25 cellular contexts compared by ENCODE assay signal in genomic region chr19:4507804-4508203, GRCh38. TPM values are rescaled to one million over a fixed set of nuclear protein-coding genes. Genes with fewer than 3 reads are reported as not detected.
DNase-seq lines count a peak whose midpoint lies in the region; ATAC-seq, FAIRE-seq and TF ChIP-seq lines count a peak whose summit lies in the region.
"Had no signal": no experiment of that assay in that cellular context is flagged by ENCODE, and none has a peak within 500 bp of the region (broad histone marks: within the 10 kb centered on the region; RNA-seq: fewer than 3 reads in every experiment).

No MANE protein-coding gene starts in this region.

- no peak overlapping the region for H2AFZ ChIP-seq in astrocyte (ENCODE audit: low read depth, low read length)
- H2AFZ ChIP-seq: GM23248 had no signal

- no peak for ATAC-seq in stimulated activated effector memory CD8-positive, alpha-beta T cell treated with anti-CD3 and anti-CD28 coated beads, Interleukin-12 subunit alpha, Interleukin-12 subunit beta, amount 100 ng/mL, for 72 hours
- no peak for ATAC-seq in HG03457 (IDR thresholded peaks at IDR 0.05; ENCODE audit: unreplicated experiment)
- ATAC-seq: A549 had no signal

- TF ChIP-seq EP300 in tibial nerve (IDR thresholded peaks at IDR 0.05) = no peak

- WGBS in tibial nerve, 2 donors = 74 to 77% methylated on average over 15 to 17 of the region's 17 CpGs

- no peaks in the 10 kb centered on the region for H3K79me2 ChIP-seq in astrocyte (ENCODE audit: insufficient read depth, low read length)

- no peak overlapping the region for H3K9ac ChIP-seq in astrocyte (ENCODE audit: low read length)
- H3K9ac ChIP-seq: GM23248 had no signal

- no peak overlapping the region for H3K27ac ChIP-seq in astrocyte (ENCODE audit: low read depth, low read length)
- no peak overlapping the region for H3K27ac ChIP-seq in tibial nerve
- H3K27ac ChIP-seq: A549, GM23248 had no signal

- TF ChIP-seq CTCF in astrocyte (IDR thresholded peaks at IDR 0.05; ENCODE audit: insufficient read depth, low read depth, low read length) (no peak), nephron progenitor cell (IDR thresholded peaks at IDR 0.05) (no peak), GM20000 (IDR thresholded peaks at IDR 0.05; ENCODE audit: extremely low read depth, missing control alignments) (no peak), tibial nerve (IDR thresholded peaks at IDR 0.05) (no peak)

- no peak for TF ChIP-seq POLR2A in tibial nerve (IDR thresholded peaks at IDR 0.05)

- peaks cover 3% of the 10 kb centered on the region for H3K36me3 ChIP-seq in H7 (replicated peaks; ENCODE audit: control insufficient read depth, insufficient read depth, low read length)
- no peaks in the 10 kb centered on the region for H3K36me3 ChIP-seq in astrocyte (ENCODE audit: insufficient read depth, low read length)
- peaks cover 0 to 40% (median 0%) of the 10 kb centered on the region in 3 donors for H3K36me3 ChIP-seq in tibial nerve

- peaks cover 6% of the 10 kb centered on the region for H3K4me1 Mint-ChIP-seq in astrocyte (ENCODE audit: low read depth, unreplicated experiment)
- no peaks in the 10 kb centered on the region for H3K4me1 Mint-ChIP-seq in nephron progenitor cell
- H3K4me1 Mint-ChIP-seq in stimulated activated effector memory CD8-positive, alpha-beta T cell treated with anti-CD3 and anti-CD28 coated beads, Interleukin-12 subunit alpha, Interleukin-12 subunit beta, amount 100 ng/mL, for 72 hours = peaks cover 14% of the 10 kb centered on the region
- H3K4me1 Mint-ChIP-seq: IgD-negative memory B cell had no signal

- H3K9me3 Mint-ChIP-seq in astrocyte (ENCODE audit: unreplicated experiment) = no peaks in the 10 kb centered on the region
- H3K9me3 Mint-ChIP-seq in nephron progenitor cell = no peaks in the 10 kb centered on the region
- no peaks in the 10 kb centered on the region for H3K9me3 Mint-ChIP-seq in stimulated activated effector memory CD8-positive, alpha-beta T cell treated with anti-CD3 and anti-CD28 coated beads, Interleukin-12 subunit alpha, Interleukin-12 subunit beta, amount 100 ng/mL, for 72 hours
- H3K9me3 Mint-ChIP-seq: CD4-positive, alpha-beta T cell; HFFc6 had no signal

- peaks cover 5% of the 10 kb centered on the region for H3K27me3 ChIP-seq in H7 (ENCODE audit: control insufficient read depth, insufficient read depth, low read length)
- no peaks in the 10 kb centered on the region for H3K27me3 ChIP-seq in astrocyte (ENCODE audit: insufficient read depth, low read length)
- H3K27me3 ChIP-seq in tibial nerve = no peaks in the 10 kb centered on the region
- H3K27me3 ChIP-seq: BLaER1 treated with 17β-estradiol and CSF1 and Interleukin-3, amounts not matched to agents 10 nM and 100 nM had no signal

- no peak overlapping the region for H3K4me2 ChIP-seq in astrocyte (ENCODE audit: low read length)
- H3K4me2 ChIP-seq: A549 had no signal

- DNase-seq in H7 (peak; percentile 68), astrocyte (ENCODE audit: low read depth) (no peak), nephron progenitor cell (no peak), GM20000 (ENCODE audit: low spot score) (no peak), tibial nerve (ENCODE audit: low spot score in 2 of 2) (no peak)
- DNase-seq in stimulated activated effector memory CD8-positive, alpha-beta T cell treated with anti-CD3 and anti-CD28 coated beads, Interleukin-12 subunit alpha, Interleukin-12 subunit beta, amount 100 ng/mL, for 72 hours (ENCODE audit: low spot score in 2 of 2) = no peak
- DNase-seq: AML-193; CD4-positive, alpha-beta T cell; DMS53; GM23248; HFFc6; NCI-H1417 treated with DMSO at 0.1 percent for 48 hours; NCI-H1694 treated with DMSO at 0.1 percent for 48 hours; NCI-H2081; NCI-H226; NCI-H510A; NCI-H69; RPMI8226; SHP77 treated with DMSO at 0.1 percent for 48 hours had no signal

- H3K4me3 ChIP-seq in H7 (ENCODE audit: insufficient read depth, low read depth, low read length) (no peak overlapping the region), astrocyte (ENCODE audit: insufficient read depth, low read depth, low read length) (no peak overlapping the region), tibial nerve (no peak overlapping the region)
- H3K4me3 ChIP-seq: A549; BLaER1 treated with 17β-estradiol and CSF1 and Interleukin-3, amounts not matched to agents 10 nM and 100 nM; GM23248; HAP-1 had no signal

- peak overlapping the region; percentile 7 for H3K27ac Mint-ChIP-seq in astrocyte (ENCODE audit: unreplicated experiment)
- peak overlapping the region; percentile 32 for H3K27ac Mint-ChIP-seq in nephron progenitor cell
- H3K27ac Mint-ChIP-seq in stimulated activated effector memory CD8-positive, alpha-beta T cell treated with anti-CD3 and anti-CD28 coated beads, Interleukin-12 subunit alpha, Interleukin-12 subunit beta, amount 100 ng/mL, for 72 hours = peak overlapping the region; percentile 67
- H3K27ac Mint-ChIP-seq: CD4-positive, alpha-beta T cell; HFFc6; IgD-negative memory B cell had no signal

- peaks cover 8% of the 10 kb centered on the region for H3K36me3 Mint-ChIP-seq in astrocyte (ENCODE audit: low read depth, unreplicated experiment)
- peaks cover 26% of the 10 kb centered on the region for H3K36me3 Mint-ChIP-seq in nephron progenitor cell (ENCODE audit: low read depth)
- peaks cover 13% of the 10 kb centered on the region for H3K36me3 Mint-ChIP-seq in stimulated activated effector memory CD8-positive, alpha-beta T cell treated with anti-CD3 and anti-CD28 coated beads, Interleukin-12 subunit alpha, Interleukin-12 subunit beta, amount 100 ng/mL, for 72 hours

- H3K27me3 Mint-ChIP-seq in astrocyte (ENCODE audit: low read depth, unreplicated experiment) (peaks cover 8% of the 10 kb centered on the region), nephron progenitor cell (ENCODE audit: low read depth, poor library complexity) (peaks cover 6% of the 10 kb centered on the region)
- H3K27me3 Mint-ChIP-seq: CD4-positive, alpha-beta T cell; IgD-negative memory B cell had no signal

- no peak for FAIRE-seq in astrocyte (lab: Jason Lieb, UNC)
- FAIRE-seq: A549, D721Med had no signal

- H3K4me1 ChIP-seq in astrocyte (ENCODE audit: insufficient read depth, low read length) = peaks cover 15% of the 10 kb centered on the region
- H3K4me1 ChIP-seq in tibial nerve = peaks cover 0 to 14% (median 0%) of the 10 kb centered on the region in 4 donors
- H3K4me1 ChIP-seq: A549, HAP-1 had no signal

- H3K9me3 ChIP-seq in astrocyte (ENCODE audit: insufficient read depth, low read depth, low read length) = no peaks in the 10 kb centered on the region
- H3K9me3 ChIP-seq in tibial nerve = no peaks in the 10 kb centered on the region
- H3K9me3 ChIP-seq: A549; BLaER1 treated with 17β-estradiol and CSF1 and Interleukin-3, amounts not matched to agents 10 nM and 100 nM; HAP-1 had no signal

- H3K4me3 Mint-ChIP-seq in astrocyte (ENCODE audit: unreplicated experiment) = no peak overlapping the region
- H3K4me3 Mint-ChIP-seq in nephron progenitor cell = no peak overlapping the region
- H3K4me3 Mint-ChIP-seq in stimulated activated effector memory CD8-positive, alpha-beta T cell treated with anti-CD3 and anti-CD28 coated beads, Interleukin-12 subunit alpha, Interleukin-12 subunit beta, amount 100 ng/mL, for 72 hours = no peak overlapping the region
- H3K4me3 Mint-ChIP-seq: CD4-positive, alpha-beta T cell; HFFc6; IgD-negative memory B cell had no signal

- H4K20me1 ChIP-seq in astrocyte (ENCODE audit: insufficient read depth, low read length) = no peaks in the 10 kb centered on the region

RNA-seq across cellular contexts. Expression of gene PLIN4, which starts 10.5 kb away (rescaled TPM):
- total RNA-seq in H7 (2014; rRNA removed; shearing (Covaris generic)) = 0.07 and 0.10 TPM in 2 replicates
- 0.05 TPM in 1 of 2 replicates, not detected in the other for total RNA-seq in astrocyte
- 100 to 1,000 TPM in 3 of 4 donors, 10 to 100 TPM in 1; 65.1 to 689 (median 138) TPM for total RNA-seq in tibial nerve
- total RNA-seq: CD4-positive, alpha-beta T cell; GM23248; HFFc6 had no signal

RNA-seq across cellular contexts. Expression of gene PLIN5, which starts 27.2 kb away (rescaled TPM):
- total RNA-seq in H7 (2014; rRNA removed; shearing (Covaris generic)) = 1.3 and 2.5 TPM in 2 replicates
- total RNA-seq in astrocyte = not detected in 2 replicates
- 10 to 100 TPM; 12.0 to 26.7 (median 19.1) TPM for total RNA-seq in tibial nerve
- total RNA-seq: GM23248, HFFc6 had no signal

RNA-seq across cellular contexts. Expression of gene LRG1, which starts 32.0 kb away (rescaled TPM):
- total RNA-seq in H7 (2014; rRNA removed; shearing (Covaris generic)) = 0.10 and 0.30 TPM in 2 replicates
- 0.14 and 0.19 TPM in 2 replicates for total RNA-seq in astrocyte
- 1 to 10 TPM in 3 of 4 donors, under 1 TPM in 1; 0.66 to 2.5 (median 1.4) TPM for total RNA-seq in tibial nerve
- total RNA-seq: CD4-positive, alpha-beta T cell; GM23248; HFFc6 had no signal

RNA-seq across cellular contexts. Expression of gene HDGFL2, which starts 35.7 kb away (rescaled TPM):
- total RNA-seq in H7 (2014; rRNA removed; shearing (Covaris generic)) = 111 and 116 TPM in 2 replicates
- total RNA-seq in astrocyte = 78.9 and 79.8 TPM in 2 replicates
- 10 to 100 TPM; 30.2 to 54.0 (median 48.7) TPM for total RNA-seq in tibial nerve

RNA-seq across cellular contexts. Expression of gene UBXN6, which starts 50.2 kb away (rescaled TPM):
- total RNA-seq in H7 (2014; rRNA removed; shearing (Covaris generic)) = 36.0 and 41.8 TPM in 2 replicates
- total RNA-seq in astrocyte = 61.0 and 63.6 TPM in 2 replicates
- total RNA-seq in tibial nerve = 100 to 1,000 TPM in 1 of 4 donors, 10 to 100 TPM in 3; 84.3 to 101 (median 92.2) TPM

Comparison
In these comparisons a context has a peak if more than half of its experiments do, and no peak if none do; other contexts are left out.
1. H3K27ac Mint-ChIP-seq: peak in every context shown above with its lines; median percentile 67 in stimulated activated effector memory CD8-positive, alpha-beta T cell treated with anti-CD3 and anti-CD28 coated beads, Interleukin-12 subunit alpha, Interleukin-12 subunit beta, amount 100 ng/mL, for 72 hours; 32 in nephron progenitor cell; 7 in astrocyte.
2. RNA of gene PLIN4, which starts 10.5 kb away (total RNA-seq): 65.1 to 689 TPM in tibial nerve; 0.07 to 0.10 TPM in H7 and 0.05 TPM in astrocyte; every median in the first group is over 10 times any median in the second.